Comparison of ENCODE assay signal across 9 cellular contexts in the genomic region with DNA sequence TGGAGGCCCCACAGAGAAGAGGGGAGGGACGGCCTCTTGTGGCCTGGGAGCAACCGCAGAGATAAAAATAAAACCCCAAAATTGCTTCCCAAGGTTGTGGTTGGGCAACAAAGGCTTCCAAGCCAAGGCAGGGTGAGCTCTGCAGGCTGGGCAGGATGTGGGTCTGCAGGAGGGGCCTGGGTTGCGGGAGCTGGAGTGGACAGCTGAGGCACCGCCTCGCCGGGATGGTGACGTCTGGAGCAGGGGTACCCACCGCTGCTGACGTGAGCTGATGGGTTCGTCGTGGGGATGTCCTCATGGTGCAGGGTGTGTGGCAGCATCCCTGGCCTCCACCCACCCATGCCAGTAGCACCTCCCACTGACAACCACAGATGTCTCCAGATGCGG. TPM values are rescaled to one million over a fixed set of nuclear protein-coding genes. Genes with fewer than 3 reads are reported as not detected.
DNase-seq lines count a peak whose midpoint lies in the region; ATAC-seq, FAIRE-seq and TF ChIP-seq lines count a peak whose summit lies in the region.
"Had no signal": no experiment of that assay in that cellular context is flagged by ENCODE, and none has a peak within 500 bp of the region (broad histone marks: within the 10 kb centered on the region; RNA-seq: fewer than 3 reads in every experiment).

No MANE protein-coding gene starts in this region.

- peaks cover 9% of the 10 kb centered on the region; the same call in 1 of the 2 replicates for H3F3A ChIP-seq in GM23248 (ENCODE audit: insufficient read depth)

- no peak for TF ChIP-seq CTCF in WTC11 (IDR thresholded peaks at IDR 0.05)

- no peaks in the 10 kb centered on the region for H3K27me3 Mint-ChIP-seq in activated T-helper 17 cell treated with anti-CD3 and anti-CD28 coated beads, Interleukin-2, amount 50 U/mL, for 72 hours
- H3K27me3 Mint-ChIP-seq in naive thymus-derived CD8-positive, alpha-beta T cell: no peaks in the 10 kb centered on the region
- peaks cover 10% of the 10 kb centered on the region; the same call in 1 of the 2 replicates for H3K27me3 Mint-ChIP-seq in WTC11 (ENCODE audit: low read depth)

- H3K27ac Mint-ChIP-seq in activated T-helper 17 cell treated with anti-CD3 and anti-CD28 coated beads, Interleukin-2, amount 50 U/mL, for 72 hours: no peak overlapping the region
- H3K27ac Mint-ChIP-seq in naive thymus-derived CD8-positive, alpha-beta T cell: peak overlapping the region in 8 of 10 donors; percentile 72 to 96 (median 90)
- H3K27ac Mint-ChIP-seq in WTC11: no peak overlapping the region

- peaks cover 44% of the 10 kb centered on the region for H3K79me2 ChIP-seq in GM23248 (ENCODE audit: insufficient read depth)

- no peak overlapping the region for H3K9ac ChIP-seq in GM23248

- no peak for FAIRE-seq in H54 (lab: Jason Lieb, UNC)

- WGBS in GM23248 (ENCODE audit: low coverage in 1 of 2, low lambda C conversion rate in 2 of 2, missing lambda C conversion rate in 2 of 2), 2 experiments: 53 to 62% methylated on average over 12 of the region's 12 CpGs

- no peak overlapping the region for H3K4me3 ChIP-seq in GM23248
- H3K4me3 ChIP-seq: MG63 had no signal

- H3K4me1 ChIP-seq in GM23248 (ENCODE audit: insufficient read depth): peaks cover 9% of the 10 kb centered on the region

- no peak overlapping the region for H2AFZ ChIP-seq in GM23248

- peak overlapping the region; percentile 11 for H3K4me3 Mint-ChIP-seq in activated T-helper 17 cell treated with anti-CD3 and anti-CD28 coated beads, Interleukin-2, amount 50 U/mL, for 72 hours
- peak overlapping the region in 9 of 10 donors; percentile 10 to 85 (median 63) for H3K4me3 Mint-ChIP-seq in naive thymus-derived CD8-positive, alpha-beta T cell
- H3K4me3 Mint-ChIP-seq in WTC11: no peak overlapping the region

- H3K9me3 ChIP-seq in GM23248 (ENCODE audit: low read depth): no peaks in the 10 kb centered on the region

- H3K4me1 Mint-ChIP-seq in activated T-helper 17 cell treated with anti-CD3 and anti-CD28 coated beads, Interleukin-2, amount 50 U/mL, for 72 hours: no peaks in the 10 kb centered on the region
- H3K4me1 Mint-ChIP-seq in naive thymus-derived CD8-positive, alpha-beta T cell: peaks cover 9 to 44% (median 24%) of the 10 kb centered on the region in 4 donors
- H3K4me1 Mint-ChIP-seq in WTC11: peaks cover 3% of the 10 kb centered on the region; the same call in 1 of the 2 replicates

- in situ Hi-C loops in GM23248 (cut with MboI): no loop called here

- H4K20me1 ChIP-seq in GM23248 (ENCODE audit: insufficient read depth): no peaks in the 10 kb centered on the region

- H3K27ac ChIP-seq in GM23248: no peak overlapping the region

- peak; percentile 8 for ATAC-seq in activated T-helper 17 cell treated with anti-CD3 and anti-CD28 coated beads, Interleukin-2, amount 50 U/mL, for 72 hours (replicated peaks)
- ATAC-seq in naive thymus-derived CD8-positive, alpha-beta T cell: peak; percentile 57 to 79
- ATAC-seq in WTC11: no peak

- DNase-seq in GM23248: peak; percentile 18
- DNase-seq in naive thymus-derived CD8-positive, alpha-beta T cell: peak in 9 of 10 donors; percentile 63 to 96 (median 91)
- DNase-seq in WTC11 (ENCODE audit: low spot score): no peak
- no peak for DNase-seq in EL
- DNase-seq in H54 (ENCODE audit: insufficient read length, low spot score): no peak
- no peak for DNase-seq in NCI-H1048 (lab: John Stamatoyannopoulos, UW)

- H3K4me2 ChIP-seq in GM23248 (ENCODE audit: unreplicated experiment): no peak overlapping the region

- H3K36me3 ChIP-seq in GM23248 (ENCODE audit: low read depth): no peaks in the 10 kb centered on the region

- no peak for TF ChIP-seq POLR2A in H54 (IDR thresholded peaks at IDR 0.05; ENCODE audit: low read depth, low read length)

- no peaks in the 10 kb centered on the region for H3K9me3 Mint-ChIP-seq in activated T-helper 17 cell treated with anti-CD3 and anti-CD28 coated beads, Interleukin-2, amount 50 U/mL, for 72 hours
- no peaks in the 10 kb centered on the region for H3K9me3 Mint-ChIP-seq in naive thymus-derived CD8-positive, alpha-beta T cell
- H3K9me3 Mint-ChIP-seq in WTC11: no peaks in the 10 kb centered on the region

- POLR2A ChIA-PET in naive thymus-derived CD8-positive, alpha-beta T cell (lab: Charles Lee): interaction anchor here (0.7 to 8.9 kb wide), 10 partner anchors 12 to 332 kb away, joined by 3 to 105 read pairs (median 8); partner anchors contain the start of genes CCNL2, DVL1, MRPL20 and MXRA8
- POLR2A ChIA-PET in WTC11 (lab: Charles Lee): interaction anchor here (0.6 to 1.4 kb wide), 4 partner anchors 14 to 20 kb away, joined by 3 to 4 read pairs (median 4); no protein-coding TSS in a partner anchor

- no peaks in the 10 kb centered on the region for H3K9me2 ChIP-seq in GM23248 (ENCODE audit: insufficient read depth)

- H3K27me3 ChIP-seq in GM23248 (replicated peaks; ENCODE audit: insufficient read depth): no peaks in the 10 kb centered on the region
- H3K27me3 ChIP-seq: MG63 had no signal

- H3K36me3 Mint-ChIP-seq in activated T-helper 17 cell treated with anti-CD3 and anti-CD28 coated beads, Interleukin-2, amount 50 U/mL, for 72 hours (ENCODE audit: low read depth): peaks cover 26% of the 10 kb centered on the region
- no peaks in the 10 kb centered on the region for H3K36me3 Mint-ChIP-seq in naive thymus-derived CD8-positive, alpha-beta T cell
- peaks cover 8% of the 10 kb centered on the region; the same call in 1 of the 2 replicates for H3K36me3 Mint-ChIP-seq in WTC11

- CTCF ChIA-PET in WTC11 (lab: Charles Lee): interaction anchor here (0.5 to 2.2 kb wide), 16 partner anchors 9 to 168 kb away, joined by 3 to 12 read pairs (median 4); partner anchors contain the start of genes CCNL2 and MXRA8

TF ChIP-seq in PFSK-1, 5 proteins besides CTCF, POLR2A, EP300 and RAD21:
- TF ChIP-seq SIN3A (IDR thresholded peaks at IDR 0.05; ENCODE audit: borderline replicate concordance, insufficient read depth, low read length) (no peak), POLR2AphosphoS5 (IDR thresholded peaks at IDR 0.05; ENCODE audit: low read depth, low read length) (peak; percentile 2; the same call in 1 of the 2 replicates)

TF ChIP-seq in WTC11, 78 proteins besides CTCF, POLR2A, EP300 and RAD21 (continues in another document):
- no peak for TF ChIP-seq ZNF219 (CRISPR knock-in tag; IDR thresholded peaks at IDR 0.05; ENCODE audit: borderline replicate concordance)
- no peak for TF ChIP-seq RELA (CRISPR knock-in tag; IDR thresholded peaks at IDR 0.05; ENCODE audit: borderline replicate concordance)

RNA-seq across cellular contexts. Expression of gene AURKAIP1, which starts 3.7 kb away (rescaled TPM):
- 118 and 120 TPM in 2 replicates for total RNA-seq in GM23248 (2014; rRNA removed; shearing (Covaris generic))
- 216 and 218 TPM in 2 replicates for polyA plus RNA-seq in GM23248 (2016; fragmentation: Nextera tagmentation; extraction: Ambion mirVana)
- polyA plus RNA-seq in PFSK-1 (2012; ENCODE audit: insufficient read length, low read depth): 369 TPM
- 100 to 1,000 TPM in 1 of 2 donors, 10 to 100 TPM in 1; 93.3 to 163 TPM for total RNA-seq in activated T-helper 17 cell treated with anti-CD3 and anti-CD28 coated beads, Interleukin-2, amount 50 U/mL, for 72 hours
- 10 to 100 TPM; 68.0 to 70.3 TPM for total RNA-seq in naive thymus-derived CD8-positive, alpha-beta T cell
- polyA plus RNA-seq in naive thymus-derived CD8-positive, alpha-beta T cell: 100 to 1,000 TPM; 146 to 169 (median 168) TPM
- 238 to 268 TPM (median 250 TPM) in 3 replicates for total RNA-seq in WTC11 (2021)

RNA-seq across cellular contexts. Expression of gene MXRA8, which starts 13.0 kb away (rescaled TPM):
- total RNA-seq in GM23248 (2014; rRNA removed; shearing (Covaris generic)): 1,040 and 1,228 TPM in 2 replicates
- polyA plus RNA-seq in GM23248 (2016; fragmentation: Nextera tagmentation; extraction: Ambion mirVana): 584 and 609 TPM in 2 replicates
- 218 TPM for polyA plus RNA-seq in PFSK-1 (2012; ENCODE audit: insufficient read length, low read depth)
- total RNA-seq in activated T-helper 17 cell treated with anti-CD3 and anti-CD28 coated beads, Interleukin-2, amount 50 U/mL, for 72 hours: under 1 TPM in 1 of 2 donors, not detected in 1; 0.56 TPM
- total RNA-seq in naive thymus-derived CD8-positive, alpha-beta T cell: 1 to 10 TPM; 7.4 to 7.7 TPM
- 10 to 100 TPM in 2 of 3 donors, 1 to 10 TPM in 1; 7.4 to 22.0 (median 19.7) TPM for polyA plus RNA-seq in naive thymus-derived CD8-positive, alpha-beta T cell
- total RNA-seq in WTC11 (2021): 6.7 to 11.2 TPM (median 10.7 TPM) in 3 replicates

RNA-seq across cellular contexts. Expression of gene DVL1, which starts 22.1 kb away (rescaled TPM):
- 113 and 119 TPM in 2 replicates for total RNA-seq in GM23248 (2014; rRNA removed; shearing (Covaris generic))
- 8.6 and 9.9 TPM in 2 replicates for polyA plus RNA-seq in GM23248 (2016; fragmentation: Nextera tagmentation; extraction: Ambion mirVana)
- polyA plus RNA-seq in PFSK-1 (2012; ENCODE audit: insufficient read length, low read depth): 148 TPM
- 10 to 100 TPM; 46.2 to 48.0 TPM for total RNA-seq in activated T-helper 17 cell treated with anti-CD3 and anti-CD28 coated beads, Interleukin-2, amount 50 U/mL, for 72 hours
- total RNA-seq in naive thymus-derived CD8-positive, alpha-beta T cell: 10 to 100 TPM; 41.9 to 53.3 TPM
- polyA plus RNA-seq in naive thymus-derived CD8-positive, alpha-beta T cell: 1 to 10 TPM in 2 of 3 donors, under 1 TPM in 1; 0.99 to 2.0 (median 1.4) TPM
- total RNA-seq in WTC11 (2021): 74.1 to 91.4 TPM (median 77.3 TPM) in 3 replicates

RNA-seq across cellular contexts. Expression of gene CCNL2, which starts 27.8 kb away (rescaled TPM):
- 150 and 185 TPM in 2 replicates for total RNA-seq in GM23248 (2014; rRNA removed; shearing (Covaris generic))
- polyA plus RNA-seq in GM23248 (2016; fragmentation: Nextera tagmentation; extraction: Ambion mirVana): 151 and 199 TPM in 2 replicates
- 157 TPM for polyA plus RNA-seq in PFSK-1 (2012; ENCODE audit: insufficient read length, low read depth)
- 100 to 1,000 TPM; 103 to 107 TPM for total RNA-seq in activated T-helper 17 cell treated with anti-CD3 and anti-CD28 coated beads, Interleukin-2, amount 50 U/mL, for 72 hours
- total RNA-seq in naive thymus-derived CD8-positive, alpha-beta T cell: 100 to 1,000 TPM; 399 to 406 TPM
- 10 to 100 TPM; 13.4 to 28.1 (median 13.7) TPM for polyA plus RNA-seq in naive thymus-derived CD8-positive, alpha-beta T cell
- total RNA-seq in WTC11 (2021): 117 to 142 TPM (median 117 TPM) in 3 replicates

RNA-seq across cellular contexts. Expression of gene MRPL20, which starts 35.7 kb away (rescaled TPM):
- total RNA-seq in GM23248 (2014; rRNA removed; shearing (Covaris generic)): 88.9 and 105 TPM in 2 replicates
- 176 and 181 TPM in 2 replicates for polyA plus RNA-seq in GM23248 (2016; fragmentation: Nextera tagmentation; extraction: Ambion mirVana)
- 179 TPM for polyA plus RNA-seq in PFSK-1 (2012; ENCODE audit: insufficient read length, low read depth)
- 100 to 1,000 TPM in 1 of 2 donors, 10 to 100 TPM in 1; 57.7 to 147 TPM for total RNA-seq in activated T-helper 17 cell treated with anti-CD3 and anti-CD28 coated beads, Interleukin-2, amount 50 U/mL, for 72 hours
- total RNA-seq in naive thymus-derived CD8-positive, alpha-beta T cell: 100 to 1,000 TPM; 162 to 165 TPM
- 100 to 1,000 TPM; 203 to 233 (median 224) TPM for polyA plus RNA-seq in naive thymus-derived CD8-positive, alpha-beta T cell
- 126 to 156 TPM (median 134 TPM) in 3 replicates for total RNA-seq in WTC11 (2021)

Comparison
In these comparisons a context has a peak if more than half of its experiments do, and no peak if none do; other contexts are left out.
1. DNase-seq: peak in GM23248 (single experiment) and naive thymus-derived CD8-positive, alpha-beta T cell (9 of 10); none in WTC11 (single experiment), EL (single experiment), H54 (single experiment) and NCI-H1048 (single experiment).
2. H3K27ac Mint-ChIP-seq: peak in naive thymus-derived CD8-positive, alpha-beta T cell (8 of 10); none in activated T-helper 17 cell treated with anti-CD3 and anti-CD28 coated beads, Interleukin-2, amount 50 U/mL, for 72 hours (single experiment) and WTC11 (single experiment).
3. RNA of gene MXRA8, which starts 13.0 kb away (total RNA-seq): 1,040 to 1,228 TPM in GM23248; 7.4 to 7.7 TPM in naive thymus-derived CD8-positive, alpha-beta T cell, 6.7 to 11.2 TPM in WTC11 and 0.56 TPM in activated T-helper 17 cell treated with anti-CD3 and anti-CD28 coated beads, Interleukin-2, amount 50 U/mL, for 72 hours; every median in the first group is over 10 times any median in the second.